ENCODE assay signal across 29 cellular contexts in the genomic region with DNA sequence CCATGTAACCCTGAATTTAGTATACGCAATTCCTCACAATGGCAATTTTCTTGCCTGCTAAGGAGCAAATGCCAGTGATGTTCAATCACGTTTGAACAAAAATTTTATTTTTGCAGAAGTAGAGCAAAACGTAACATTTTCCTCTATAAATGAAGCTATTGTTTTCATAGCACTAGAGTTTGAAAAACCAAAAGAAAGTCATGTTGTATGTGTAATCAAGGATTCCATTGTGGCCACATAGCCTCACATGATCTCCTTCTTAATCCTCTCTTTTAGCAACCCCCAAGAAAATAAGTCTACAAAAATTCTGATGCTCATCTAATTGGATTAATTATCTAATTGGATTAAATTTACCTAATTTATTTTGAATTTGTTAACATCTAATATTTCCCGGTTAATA.
"Had no signal": no experiment of that assay in that cellular context is flagged by ENCODE, and none has a peak within 500 bp of the region (broad histone marks: within the 10 kb centered on the region; RNA-seq: fewer than 3 reads in every experiment).

No MANE protein-coding gene starts in this region.

- H3K4me1 ChIP-seq: body of pancreas, esophagus squamous epithelium, heart left ventricle had no signal

- DNase-seq: activated B cell treated with CpG ODN at 0.5 μM for 24 hours; activated CD4-positive, alpha-beta T cell treated with anti-CD3 and anti-CD28 coated beads for 48 hours; activated CD4-positive, alpha-beta T cell treated with anti-CD3 and anti-CD28 coated beads, Interleukin-2, amount 50 U/mL, for 1 hour; activated CD4-positive, alpha-beta T cell treated with anti-CD3 and anti-CD28 coated beads, Interleukin-2, amount 50 U/mL, for 48 hours; activated CD8-positive, alpha-beta memory T cell treated with anti-CD3 and anti-CD28 coated beads for 24 hours; activated CD8-positive, alpha-beta T cell treated with anti-CD3 and anti-CD28 coated beads for 36 hours; activated effector memory CD4-positive, alpha-beta T cell treated with Interleukin-2 at 50 U/mL for 16 hours; activated gamma-delta T cell treated with Interleukin-2 at 50 U/mL for 16 hours; activated naive CD4-positive, alpha-beta T cell treated with anti-CD3 and anti-CD28 coated beads, Interleukin-2, amount 50 U/mL, for 16 hours; activated naive CD4-positive, alpha-beta T cell treated with Interleukin-2 at 50 U/mL for 16 hours; activated T-cell treated with anti-CD3 and anti-CD28 coated beads, Interleukin-2, amount 50 U/mL, for 4 hours; amygdala; aorta; body of pancreas; caudate nucleus; cortex of kidney; dermis blood vessel endothelial cell; effector CD4-positive, alpha-beta T cell; effector memory CD8-positive, alpha-beta T cell; esophagus squamous epithelium; glutamatergic neuron; heart left ventricle; T-helper 9 cell; WERI-Rb-1 had no signal

- H3K36me3 ChIP-seq: esophagus squamous epithelium, heart left ventricle, WERI-Rb-1 had no signal

- H3K27ac ChIP-seq: body of pancreas, epithelial cell of prostate, esophagus squamous epithelium, heart left ventricle, WERI-Rb-1 had no signal

- H3K27me3 ChIP-seq: body of pancreas, esophagus squamous epithelium, heart left ventricle had no signal

- H3K9me3 ChIP-seq: body of pancreas, esophagus squamous epithelium had no signal

- H3K4me3 Mint-ChIP-seq: activated B cell treated with CpG ODN at 0.5 μM for 24 hours; activated CD8-positive, alpha-beta T cell treated with anti-CD3 and anti-CD28 coated beads for 36 hours; activated naive CD8-positive, alpha-beta T cell; activated T-cell treated with anti-CD3 and anti-CD28 coated beads, Interleukin-2, amount 50 U/mL, for 4 hours; activated T-helper 17 cell treated with anti-CD3 and anti-CD28 coated beads, Interleukin-2, amount 50 U/mL, for 72 hours; effector memory CD8-positive, alpha-beta T cell; T-helper 1 cell treated with Interleukin-12 subunit alpha and Interleukin-12 subunit beta and Interleukin-4 antibody, amounts not matched to agents 30 μg/mL and 1 μg/mL, for 36 hours had no signal

- H3K27ac Mint-ChIP-seq: activated B cell treated with CpG ODN at 0.5 μM for 24 hours; activated CD8-positive, alpha-beta T cell treated with anti-CD3 and anti-CD28 coated beads for 36 hours; activated naive CD8-positive, alpha-beta T cell; activated T-helper 17 cell treated with anti-CD3 and anti-CD28 coated beads, Interleukin-2, amount 50 U/mL, for 72 hours; effector memory CD8-positive, alpha-beta T cell; T-helper 1 cell treated with Interleukin-12 subunit alpha and Interleukin-12 subunit beta and Interleukin-4 antibody, amounts not matched to agents 30 μg/mL and 1 μg/mL, for 36 hours had no signal

- H3K4me3 ChIP-seq: body of pancreas, esophagus squamous epithelium, heart left ventricle had no signal

- ATAC-seq: activated CD4-positive, CD25-positive, alpha-beta regulatory T cell treated with anti-CD3 and anti-CD28 coated beads, Interleukin-2, amount 50 U/mL, for 24 hours; activated CD8-positive, alpha-beta T cell treated with anti-CD3 and anti-CD28 coated beads for 36 hours; activated T-cell treated with anti-CD3 and anti-CD28 coated beads, Interleukin-2, amount 50 U/mL, for 4 hours; activated T-helper 17 cell treated with anti-CD3 and anti-CD28 coated beads, Interleukin-2, amount 50 U/mL, for 72 hours; body of pancreas; effector memory CD8-positive, alpha-beta T cell; heart left ventricle had no signal

- H3K36me3 Mint-ChIP-seq: activated naive CD8-positive, alpha-beta T cell had no signal

- H3K27me3 Mint-ChIP-seq: activated B cell treated with CpG ODN at 0.5 μM for 24 hours; activated CD8-positive, alpha-beta T cell treated with anti-CD3 and anti-CD28 coated beads for 36 hours; activated naive CD8-positive, alpha-beta T cell; activated T-helper 17 cell treated with anti-CD3 and anti-CD28 coated beads, Interleukin-2, amount 50 U/mL, for 72 hours; effector memory CD8-positive, alpha-beta T cell had no signal

- H3K4me1 Mint-ChIP-seq: activated B cell treated with CpG ODN at 0.5 μM for 24 hours; activated T-helper 17 cell treated with anti-CD3 and anti-CD28 coated beads, Interleukin-2, amount 50 U/mL, for 72 hours had no signal
